1 cellular context compared by ENCODE assay signal in the genomic region with DNA sequence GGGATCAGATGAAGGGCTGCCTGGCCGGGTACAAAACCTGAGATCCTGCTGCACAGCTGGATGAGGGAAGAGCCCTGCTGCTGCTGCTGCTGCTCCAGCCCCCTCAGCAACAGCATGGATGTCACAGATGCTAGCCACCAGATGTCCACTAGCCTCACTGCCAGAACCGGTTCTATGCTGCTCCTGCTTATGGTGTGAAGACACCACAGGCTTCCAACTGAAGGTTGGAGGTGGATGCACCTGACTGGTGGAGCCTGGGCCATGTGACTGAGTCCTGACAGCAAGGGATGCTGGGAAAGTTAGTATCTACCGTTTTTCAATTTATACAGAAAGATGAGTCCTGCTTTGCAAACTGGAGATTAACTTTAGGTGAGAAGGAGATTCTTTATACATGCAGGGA.
TF ChIP-seq lines count a peak whose summit lies in the region.

No MANE protein-coding gene starts in this region.

TF ChIP-seq in HEK293, 187 proteins besides CTCF, POLR2A, EP300 and RAD21:
- TF ChIP-seq, protein P1, sequence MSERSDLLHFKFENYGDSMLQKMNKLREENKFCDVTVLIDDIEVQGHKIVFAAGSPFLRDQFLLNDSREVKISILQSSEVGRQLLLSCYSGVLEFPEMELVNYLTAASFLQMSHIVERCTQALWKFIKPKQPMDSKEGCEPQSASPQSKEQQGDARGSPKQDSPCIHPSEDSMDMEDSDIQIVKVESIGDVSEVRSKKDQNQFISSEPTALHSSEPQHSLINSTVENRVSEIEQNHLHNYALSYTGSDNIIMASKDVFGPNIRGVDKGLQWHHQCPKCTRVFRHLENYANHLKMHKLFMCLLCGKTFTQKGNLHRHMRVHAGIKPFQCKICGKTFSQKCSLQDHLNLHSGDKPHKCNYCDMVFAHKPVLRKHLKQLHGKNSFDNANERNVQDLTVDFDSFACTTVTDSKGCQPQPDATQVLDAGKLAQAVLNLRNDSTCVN (tag by site-specific recombination; optimal IDR thresholded peaks at IDR 0.05): no peak
- TF ChIP-seq, protein P2, sequence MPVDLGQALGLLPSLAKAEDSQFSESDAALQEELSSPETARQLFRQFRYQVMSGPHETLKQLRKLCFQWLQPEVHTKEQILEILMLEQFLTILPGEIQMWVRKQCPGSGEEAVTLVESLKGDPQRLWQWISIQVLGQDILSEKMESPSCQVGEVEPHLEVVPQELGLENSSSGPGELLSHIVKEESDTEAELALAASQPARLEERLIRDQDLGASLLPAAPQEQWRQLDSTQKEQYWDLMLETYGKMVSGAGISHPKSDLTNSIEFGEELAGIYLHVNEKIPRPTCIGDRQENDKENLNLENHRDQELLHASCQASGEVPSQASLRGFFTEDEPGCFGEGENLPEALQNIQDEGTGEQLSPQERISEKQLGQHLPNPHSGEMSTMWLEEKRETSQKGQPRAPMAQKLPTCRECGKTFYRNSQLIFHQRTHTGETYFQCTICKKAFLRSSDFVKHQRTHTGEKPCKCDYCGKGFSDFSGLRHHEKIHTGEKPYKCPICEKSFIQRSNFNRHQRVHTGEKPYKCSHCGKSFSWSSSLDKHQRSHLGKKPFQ (tag by site-specific recombination; IDR thresholded peaks at IDR 0.05): peak; percentile 94
- TF ChIP-seq SCRT1 (tag by site-specific recombination; IDR thresholded peaks at IDR 0.05; ENCODE audit: borderline replicate concordance): 0 out of 2 replicates have a peak, but pooled peaks have one; percentile 0
- no peak for TF ChIP-seq ZNF214 (tag by site-specific recombination; IDR thresholded peaks at IDR 0.05; ENCODE audit: borderline replicate concordance)
